1 cellular context compared by ENCODE assay signal in genomic region chr16:11852092-11852809, GRCh38.
TF ChIP-seq lines count a peak whose summit lies in the region.

No MANE protein-coding gene starts in this region.

TF ChIP-seq in liver, 16 proteins besides CTCF, POLR2A, EP300 and RAD21 (continued from another document):
- TF ChIP-seq MAX (IDR thresholded peaks at IDR 0.05): no peak
- TF ChIP-seq RXRA (IDR thresholded peaks at IDR 0.05): no peak
- no peak for TF ChIP-seq YY1 (IDR thresholded peaks at IDR 0.05)
